17 cellular contexts compared by ENCODE assay signal in the genomic region with DNA sequence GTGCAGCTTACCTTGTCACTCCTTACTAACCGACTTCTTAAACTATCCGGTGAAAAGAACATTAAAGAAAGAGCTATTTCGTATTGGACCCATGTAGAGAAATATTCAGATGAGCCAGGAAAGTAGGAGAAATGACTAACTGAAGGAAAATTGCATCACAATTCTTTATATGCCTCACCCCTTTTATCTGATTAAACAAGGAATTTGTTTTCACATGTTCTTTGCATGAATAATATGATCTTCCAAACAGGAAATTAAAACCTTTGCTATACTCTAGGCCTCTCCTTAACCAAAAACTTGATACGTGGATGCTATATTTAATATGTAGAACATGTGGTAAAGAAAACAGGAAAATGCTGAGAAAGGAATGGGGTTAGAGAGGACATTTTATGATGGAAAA. TPM values are rescaled to one million over a fixed set of nuclear protein-coding genes. Genes with fewer than 3 reads are reported as not detected.
A peak's percentile ranks its signal among the peaks of the same experiment; 100 is the strongest.
DNase-seq lines count a peak whose midpoint lies in the region; ATAC-seq and TF ChIP-seq lines count a peak whose summit lies in the region.
"Had no signal": no experiment of that assay in that cellular context is flagged by ENCODE, and none has a peak within 500 bp of the region (broad histone marks: within the 10 kb centered on the region; RNA-seq: fewer than 3 reads in every experiment).

No MANE protein-coding gene starts in this region.

- no peak overlapping the region for H3K27ac ChIP-seq in upper lobe of right lung
- H3K27ac ChIP-seq: HL-60, ovary, WERI-Rb-1 had no signal

- no peaks in the 10 kb centered on the region for H3K27me3 ChIP-seq in upper lobe of right lung
- H3K27me3 ChIP-seq: BE2C, ovary had no signal

- no peak overlapping the region for H3K4me3 ChIP-seq in AG10803 (ENCODE audit: low read length)
- H3K4me3 ChIP-seq in choroid plexus epithelial cell (ENCODE audit: low read depth, low read length) = no peak overlapping the region
- H3K4me3 ChIP-seq in upper lobe of right lung = no peak overlapping the region
- H3K4me3 ChIP-seq: ovary had no signal

- no peaks in the 10 kb centered on the region for H3K4me1 ChIP-seq in upper lobe of right lung
- H3K4me1 ChIP-seq: BE2C had no signal

- no peaks in the 10 kb centered on the region for H3K9me3 ChIP-seq in upper lobe of right lung
- H3K9me3 ChIP-seq: BE2C, ovary had no signal

- TF ChIP-seq CTCF in AG10803 (conservative IDR thresholded peaks at IDR 0.05; ENCODE audit: low read length) = no peak
- TF ChIP-seq CTCF in choroid plexus epithelial cell (conservative IDR thresholded peaks at IDR 0.05; ENCODE audit: low read depth, low read length) = no peak
- TF ChIP-seq CTCF in upper lobe of right lung (IDR thresholded peaks at IDR 0.05) = no peak

- intact Hi-C loops in upper lobe of right lung (cut with DNase I) = no loop called here

- ATAC-seq in GM19452 (IDR thresholded peaks at IDR 0.05; ENCODE audit: unreplicated experiment) (no peak), upper lobe of right lung (no peak)

- H3K36me3 ChIP-seq in upper lobe of right lung = no peaks in the 10 kb centered on the region
- H3K36me3 ChIP-seq: BE2C, ovary, WERI-Rb-1 had no signal

- peak; percentile 72 for DNase-seq in AG10803 (ENCODE audit: low read depth)
- peak; percentile 85 for DNase-seq in M059J (ENCODE audit: low read depth)
- peak; percentile 55 for DNase-seq in choroid plexus epithelial cell (ENCODE audit: low read depth)
- peak; percentile 7 for DNase-seq in kidney tubule cell (ENCODE audit: low spot score)
- DNase-seq in Ammon's horn (ENCODE audit: low spot score) = no peak
- no peak for DNase-seq in upper lobe of right lung
- DNase-seq in NCI-H2227 (lab: John Stamatoyannopoulos, UW; ENCODE audit: unreplicated experiment) = no peak
- DNase-seq: activated gamma-delta T cell; BE2C; DMS53; midbrain; NCI-H2029 treated with DMSO at 0.1 percent for 48 hours; NK-92 treated with Interleukin-12 subunit alpha and Interleukin-12 subunit beta, amount 100 ng/mL, for 24 hours; ovary; WERI-Rb-1 had no signal

RNA-seq across cellular contexts. Expression of gene LRRC1, which starts 41.9 kb away (rescaled TPM):
- total RNA-seq in M059J (2014; rRNA removed; shearing (Covaris generic)) = 13.0 and 18.4 TPM in 2 replicates
- total RNA-seq in upper lobe of right lung = 22.3 TPM

Comparison
In these comparisons a context has a peak if more than half of its experiments do, and no peak if none do; other contexts are left out.
1. DNase-seq: peak in AG10803 (single experiment), M059J (single experiment), choroid plexus epithelial cell (single experiment) and kidney tubule cell (single experiment); none in Ammon's horn (single experiment), upper lobe of right lung (single experiment) and NCI-H2227 (single experiment).